34 cellular contexts compared by ENCODE assay signal in the genomic region with DNA sequence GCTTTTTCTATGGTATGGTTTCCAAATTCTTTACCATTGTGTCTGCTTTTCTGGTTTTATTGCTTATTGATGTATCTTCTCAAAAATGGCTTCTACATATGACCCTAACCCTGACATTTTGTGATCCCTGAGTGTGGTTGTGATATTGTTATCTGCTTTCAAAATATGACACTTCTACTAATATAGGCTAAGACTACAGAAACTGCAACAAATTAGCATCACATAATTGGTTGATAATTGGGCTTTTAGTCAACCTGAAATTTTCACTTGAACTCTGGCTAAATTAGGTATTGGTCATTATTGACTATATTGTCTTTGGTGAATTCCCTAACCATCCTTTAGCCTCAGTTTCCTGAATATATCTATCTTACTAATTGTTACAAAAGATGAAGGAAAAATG.
"Had no signal": no experiment of that assay in that cellular context is flagged by ENCODE, and none has a peak within 500 bp of the region (broad histone marks: within the 10 kb centered on the region; RNA-seq: fewer than 3 reads in every experiment).

No MANE protein-coding gene starts in this region.

- H3K27me3 ChIP-seq: MG63 had no signal

- DNase-seq: Karpas-422, Kasumi-1, MG63, MM.1S, MV-4-11, NCI-H1048, NCI-H1092, NCI-H1092 treated with DMSO at 0.1 percent for 48 hours, NCI-H1105, NCI-H1105 treated with DMSO at 0.1 percent for 48 hours, NCI-H1417, NCI-H1417 treated with DMSO at 0.1 percent for 48 hours, NCI-H1436, NCI-H1436 treated with DMSO at 0.1 percent for 48 hours, NCI-H146, NCI-H1694, NCI-H1694 treated with DMSO at 0.1 percent for 48 hours, NCI-H187, NCI-H187 treated with DMSO at 0.1 percent for 48 hours, NCI-H1930, NCI-H2029, NCI-H2029 treated with DMSO at 0.1 percent for 48 hours, NCI-H2081, NCI-H2081 treated with DMSO at 0.1 percent for 48 hours, NCI-H2107, NCI-H2171, NCI-H2171 treated with DMSO at 0.1 percent for 48 hours, NCI-H2227 treated with DMSO at 0.1 percent for 48 hours, NCI-H226, NCI-H345, NCI-H446, NCI-H446 treated with DMSO at 0.1 percent for 48 hours, NCI-H510A, NCI-H510A treated with DMSO at 0.1 percent for 48 hours had no signal

- H3K9me3 ChIP-seq: MG63 had no signal

- H3K36me3 ChIP-seq: MG63 had no signal

- H3K4me3 ChIP-seq: MG63 had no signal
